Comparison of ENCODE assay signal across 17 cellular contexts in the genomic region with DNA sequence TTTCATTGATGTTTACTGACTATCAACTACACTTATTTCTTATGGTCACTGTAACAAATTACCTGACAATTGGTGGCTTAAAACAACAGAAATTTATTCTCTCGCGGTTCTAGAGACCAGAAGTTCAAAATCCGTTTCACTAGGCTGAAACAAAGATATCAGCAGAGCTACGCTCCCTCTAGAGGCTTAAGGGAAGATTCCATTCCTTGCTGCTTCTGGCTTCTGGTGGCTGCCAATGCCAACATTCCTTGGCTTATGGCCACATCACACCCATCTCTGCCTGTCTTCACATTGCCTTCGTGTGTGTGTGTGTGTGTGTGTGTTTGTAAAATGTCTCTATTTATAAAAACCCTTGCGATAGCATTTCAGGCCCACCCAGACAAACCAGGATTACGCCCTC.
A peak's percentile ranks its signal among the peaks of the same experiment; 100 is the strongest.
DNase-seq lines count a peak whose midpoint lies in the region; ATAC-seq and TF ChIP-seq lines count a peak whose summit lies in the region.
"Had no signal": no experiment of that assay in that cellular context is flagged by ENCODE, and none has a peak within 500 bp of the region (broad histone marks: within the 10 kb centered on the region; RNA-seq: fewer than 3 reads in every experiment).

No MANE protein-coding gene starts in this region.

- no peak overlapping the region for H2AFZ ChIP-seq in Loucy (ENCODE audit: low read length)

- TF ChIP-seq POLR2A in uterus (IDR thresholded peaks at IDR 0.05), result no peak

- peaks cover 6% of the 10 kb centered on the region for H3K36me3 Mint-ChIP-seq in WTC11
- H3K36me3 Mint-ChIP-seq: activated naive CD4-positive, alpha-beta T cell treated with anti-CD3 and anti-CD28 coated beads, Interleukin-2, amount 50 U/mL, for 72 hours; CD8-positive, alpha-beta T cell; natural killer cell had no signal

- no peaks in the 10 kb centered on the region for H3K9me2 ChIP-seq in Loucy (replicated peaks; ENCODE audit: low read depth, low read length)

- H4K20me1 ChIP-seq in Loucy (ENCODE audit: insufficient read depth, low read length, poor library complexity, severe bottlenecking), result no peaks in the 10 kb centered on the region

- POLR2A ChIA-PET in WTC11 (lab: Charles Lee), result no interaction called here

- no peak overlapping the region for H3K4me2 ChIP-seq in Loucy (ENCODE audit: low read depth, low read length, poor library complexity, severe bottlenecking)

- H3K27me3 ChIP-seq in Loucy (ENCODE audit: insufficient read depth, low read length, poor library complexity, severe bottlenecking), result no peaks in the 10 kb centered on the region
- H3K27me3 ChIP-seq in liver (ENCODE audit: control insufficient read depth in 4 of 4, insufficient read depth in 4 of 4, low read length in 3 of 4), result no peaks in the 10 kb centered on the region
- no peaks in the 10 kb centered on the region for H3K27me3 ChIP-seq in uterus

- peak; percentile 1 for DNase-seq in EL
- no peak for DNase-seq in WTC11 (ENCODE audit: low spot score)
- no peak for DNase-seq in amygdala (lab: John Stamatoyannopoulos, UW)
- DNase-seq in NCI-H526 treated with DMSO at 0.1 percent for 48 hours (lab: John Stamatoyannopoulos, UW), result no peak
- no peak for DNase-seq in uterus
- DNase-seq: activated CD8-positive, alpha-beta T cell treated with anti-CD3 and anti-CD28 coated beads, Interleukin-2, amount 10 ng/mL, durations not matched to agents 7 days and 5 days; CD8-positive, alpha-beta T cell; GOT3; kidney; natural killer cell; NCI-H1105 treated with DMSO at 0.1 percent for 48 hours; sigmoid colon had no signal

- no peaks in the 10 kb centered on the region for H3K36me3 ChIP-seq in Loucy (ENCODE audit: insufficient read depth, low read length)
- no peaks in the 10 kb centered on the region for H3K36me3 ChIP-seq in liver (ENCODE audit: control insufficient read depth in 4 of 4, insufficient read depth in 3 of 4, low read depth in 1 of 4, low read length in 3 of 4)
- H3K36me3 ChIP-seq in uterus, result no peaks in the 10 kb centered on the region
- H3K36me3 ChIP-seq: sigmoid colon had no signal

- H3K79me2 ChIP-seq in Loucy (ENCODE audit: insufficient read depth, low read length), result no peaks in the 10 kb centered on the region

- ATAC-seq in WTC11, result no peak
- ATAC-seq in HG02588 (IDR thresholded peaks at IDR 0.05; ENCODE audit: unreplicated experiment), result no peak
- ATAC-seq: activated CD8-positive, alpha-beta T cell treated with anti-CD3 and anti-CD28 coated beads, Interleukin-2, amount 10 ng/mL, durations not matched to agents 7 days and 5 days; activated naive CD4-positive, alpha-beta T cell treated with anti-CD3 and anti-CD28 coated beads, Interleukin-2, amount 50 U/mL, for 72 hours; CD8-positive, alpha-beta T cell had no signal

- no peaks in the 10 kb centered on the region for H3K4me1 ChIP-seq in Loucy (ENCODE audit: insufficient read depth, low read length, poor library complexity, severe bottlenecking)
- H3K4me1 ChIP-seq in liver (ENCODE audit: control insufficient read depth in 4 of 4, insufficient read depth in 4 of 4, low read length in 3 of 4), result peaks cover 8 to 23% (median 16%) of the 10 kb centered on the region in 4 donors
- no peaks in the 10 kb centered on the region for H3K4me1 ChIP-seq in uterus
- H3K4me1 ChIP-seq: sigmoid colon had no signal

- peak; percentile 51 to 69 for TF ChIP-seq RAD21 in liver (IDR thresholded peaks at IDR 0.05)

- no peak overlapping the region for H3K4me3 Mint-ChIP-seq in WTC11
- H3K4me3 Mint-ChIP-seq: activated CD8-positive, alpha-beta T cell treated with anti-CD3 and anti-CD28 coated beads, Interleukin-2, amount 10 ng/mL, durations not matched to agents 7 days and 5 days; CD8-positive, alpha-beta T cell; natural killer cell; T-helper 1 cell treated with Interleukin-12 subunit alpha and Interleukin-12 subunit beta and Interleukin-4 antibody, amounts not matched to agents 30 μg/mL and 1 μg/mL, for 36 hours had no signal

- H3K9me3 ChIP-seq in Loucy (ENCODE audit: insufficient read depth, low read depth, low read length), result no peaks in the 10 kb centered on the region
- H3K9me3 ChIP-seq in liver (ENCODE audit: control insufficient read depth in 4 of 4, low read length in 3 of 4), result no peaks in the 10 kb centered on the region
- H3K9me3 ChIP-seq in uterus, result no peaks in the 10 kb centered on the region
- H3K9me3 ChIP-seq: sigmoid colon had no signal

- intact Hi-C loops in uterus (cut with DNase I; ENCODE audit: low total_unique reads), result no loop called here

- H3K27ac ChIP-seq in liver (ENCODE audit: low read depth in 1 of 2, low read length in 2 of 2) (no peak overlapping the region), uterus (no peak overlapping the region)
- H3K27ac ChIP-seq: sigmoid colon had no signal

- H3K27me3 Mint-ChIP-seq in WTC11 (ENCODE audit: low read depth), result no peaks in the 10 kb centered on the region; the same call in 1 of the 2 replicates

- TF ChIP-seq CTCF in Loucy (conservative IDR thresholded peaks at IDR 0.05; ENCODE audit: low read length) (0 out of 2 replicates have a peak, but pooled peaks have one; percentile 20), WTC11 (IDR thresholded peaks at IDR 0.05) (no peak), liver (IDR thresholded peaks at IDR 0.05; ENCODE audit: low read depth, low read length, missing input control) (peak; percentile 27), uterus (IDR thresholded peaks at IDR 0.05) (no peak)

- H3K4me1 Mint-ChIP-seq in WTC11, result peaks cover 16% of the 10 kb centered on the region
- H3K4me1 Mint-ChIP-seq: natural killer cell had no signal

- CTCF ChIA-PET in WTC11 (lab: Charles Lee), result interaction anchor here (0.6 to 2.6 kb wide), 4 partner anchors 10 to 145 kb away, joined by 3 to 17 read pairs (median 4); no protein-coding TSS in a partner anchor

- 66% methylated on average over 7 of the region's 7 CpGs for WGBS in liver

- H3K9ac ChIP-seq in Loucy (ENCODE audit: low read depth, low read length, poor library complexity, severe bottlenecking) (no peak overlapping the region), liver (ENCODE audit: low read depth in 1 of 2, low read length in 2 of 2) (no peak overlapping the region)

- no peak overlapping the region for H3K27ac Mint-ChIP-seq in WTC11
- H3K27ac Mint-ChIP-seq: activated CD8-positive, alpha-beta T cell treated with anti-CD3 and anti-CD28 coated beads, Interleukin-2, amount 10 ng/mL, durations not matched to agents 7 days and 5 days; activated naive CD4-positive, alpha-beta T cell treated with anti-CD3 and anti-CD28 coated beads, Interleukin-2, amount 50 U/mL, for 72 hours; CD8-positive, alpha-beta T cell; natural killer cell; T-helper 1 cell treated with Interleukin-12 subunit alpha and Interleukin-12 subunit beta and Interleukin-4 antibody, amounts not matched to agents 30 μg/mL and 1 μg/mL, for 36 hours had no signal

- H3K4me3 ChIP-seq in Loucy (ENCODE audit: low read length, poor library complexity, severe bottlenecking) (no peak overlapping the region), liver (ENCODE audit: low read depth in 1 of 3, low read length in 3 of 3) (no peak overlapping the region), uterus (no peak overlapping the region)
- H3K4me3 ChIP-seq: sigmoid colon had no signal

- H3F3A ChIP-seq in Loucy (ENCODE audit: low read depth), result no peaks in the 10 kb centered on the region

- peaks cover 18% of the 10 kb centered on the region for H3K9me3 Mint-ChIP-seq in WTC11
- H3K9me3 Mint-ChIP-seq: activated naive CD4-positive, alpha-beta T cell treated with anti-CD3 and anti-CD28 coated beads, Interleukin-2, amount 50 U/mL, for 72 hours; CD8-positive, alpha-beta T cell; natural killer cell; T-helper 1 cell treated with Interleukin-12 subunit alpha and Interleukin-12 subunit beta and Interleukin-4 antibody, amounts not matched to agents 30 μg/mL and 1 μg/mL, for 36 hours had no signal

TF ChIP-seq in WTC11, 78 proteins besides CTCF, POLR2A, EP300 and RAD21:
- TF ChIP-seq GTF2I (CRISPR knock-in tag; conservative IDR thresholded peaks at IDR 0.05) (0 out of 2 replicates have a peak, but pooled peaks have one; percentile 10), ZNF121 (CRISPR knock-in tag; IDR thresholded peaks at IDR 0.05) (no peak)
TF ChIP-seq in WTC11: peak in this region for 1.

TF ChIP-seq in liver, 16 proteins besides CTCF, POLR2A, EP300 and RAD21:
- TF ChIP-seq TAF1 (conservative IDR thresholded peaks at IDR 0.05), result no peak
- TF ChIP-seq RXRA (IDR thresholded peaks at IDR 0.05), result no peak
- no peak for TF ChIP-seq JUND (IDR thresholded peaks at IDR 0.05)
- no peak for TF ChIP-seq SP1 (IDR thresholded peaks at IDR 0.05)
- peak in 1 of 2 donors; percentile 15 for TF ChIP-seq HNF4A (conservative IDR thresholded peaks at IDR 0.05)

Comparison
In these comparisons a context has a peak if more than half of its experiments do, and no peak if none do; other contexts are left out.
1. CTCF ChIP-seq: peak in Loucy (single experiment) and liver (single experiment); none in WTC11 (single experiment) and uterus (0 of 4).